ENCODE assay signal across 35 cellular contexts in genomic region chr7:143891457-143891856, GRCh38. TPM values are rescaled to one million over a fixed set of nuclear protein-coding genes. Genes with fewer than 3 reads are reported as not detected.
"Had no signal": no experiment of that assay in that cellular context is flagged by ENCODE, and none has a peak within 500 bp of the region (broad histone marks: within the 10 kb centered on the region; RNA-seq: fewer than 3 reads in every experiment).

No MANE protein-coding gene starts in this region.

- H3K4me3 ChIP-seq: cardiac muscle cell, esophagus squamous epithelium, ovary, right lobe of liver, thoracic aorta had no signal

- H3K27ac Mint-ChIP-seq: activated CD8-positive, alpha-beta T cell treated with anti-CD3 and anti-CD28 coated beads for 36 hours; activated naive CD4-positive, alpha-beta T cell treated with anti-CD3 and anti-CD28 coated beads, Interleukin-2, amount 50 U/mL, for 24 hours; activated naive CD8-positive, alpha-beta T cell treated with anti-CD3 and anti-CD28 coated beads, Interleukin-2, amount 50 U/mL, for 24 hours; activated T-helper 17 cell treated with anti-CD3 and anti-CD28 coated beads, Interleukin-2, amount 50 U/mL, for 72 hours; mesothelial cell of epicardium; naive B cell; progenitor cell of endocrine pancreas; stimulated activated naive CD8-positive, alpha-beta T cell treated with anti-CD3 and anti-CD28 coated beads, Interleukin-15, Interleukin-2, amounts not matched to agents 100 ng/mL and 50 ng/mL, for 24 hours had no signal

- H3K9me3 ChIP-seq: esophagus squamous epithelium, ovary, right lobe of liver had no signal

- H3K36me3 ChIP-seq: cardiac muscle cell, ovary, thoracic aorta had no signal

- H3K27ac ChIP-seq: cardiac muscle cell, epithelial cell of prostate, esophagus squamous epithelium, ovary, right lobe of liver, thoracic aorta had no signal

- H3K27me3 ChIP-seq: cardiac muscle cell, esophagus squamous epithelium, ovary, right lobe of liver had no signal

- H3K4me3 Mint-ChIP-seq: activated CD8-positive, alpha-beta T cell treated with anti-CD3 and anti-CD28 coated beads for 36 hours; activated naive CD4-positive, alpha-beta T cell treated with anti-CD3 and anti-CD28 coated beads, Interleukin-2, amount 50 U/mL, for 24 hours; activated naive CD8-positive, alpha-beta T cell treated with anti-CD3 and anti-CD28 coated beads, Interleukin-2, amount 50 U/mL, for 24 hours; activated T-cell treated with anti-CD3 and anti-CD28 coated beads, Interleukin-2, amount 50 U/mL, for 4 hours; activated T-helper 17 cell treated with anti-CD3 and anti-CD28 coated beads, Interleukin-2, amount 50 U/mL, for 72 hours; mesothelial cell of epicardium; naive B cell; stimulated activated naive CD8-positive, alpha-beta T cell treated with anti-CD3 and anti-CD28 coated beads, Interleukin-15, Interleukin-2, amounts not matched to agents 100 ng/mL and 50 ng/mL, for 24 hours had no signal

- ATAC-seq: activated CD8-positive, alpha-beta T cell treated with anti-CD3 and anti-CD28 coated beads for 36 hours; activated naive CD8-positive, alpha-beta T cell treated with anti-CD3 and anti-CD28 coated beads, Interleukin-2, amount 50 U/mL, for 24 hours; activated T-cell treated with anti-CD3 and anti-CD28 coated beads, Interleukin-2, amount 50 U/mL, for 4 hours; activated T-helper 17 cell treated with anti-CD3 and anti-CD28 coated beads, Interleukin-2, amount 50 U/mL, for 72 hours; right lobe of liver had no signal

- FAIRE-seq: urothelium cell line had no signal

- H3K4me1 ChIP-seq: esophagus squamous epithelium had no signal

- H3K27me3 Mint-ChIP-seq: progenitor cell of endocrine pancreas had no signal

- H3K4me1 Mint-ChIP-seq: activated T-helper 17 cell treated with anti-CD3 and anti-CD28 coated beads, Interleukin-2, amount 50 U/mL, for 72 hours had no signal

- DNase-seq: activated CD4-positive, alpha-beta T cell treated with anti-CD3 and anti-CD28 coated beads for 1 hour; activated CD4-positive, alpha-beta T cell treated with anti-CD3 and anti-CD28 coated beads, Interleukin-2, amount 50 U/mL, for 1 hour; activated CD8-positive, alpha-beta T cell treated with anti-CD3 and anti-CD28 coated beads for 36 hours; activated gamma-delta T cell treated with Interleukin-2 at 50 U/mL for 16 hours; activated naive CD8-positive, alpha-beta T cell treated with anti-CD3 and anti-CD28 coated beads, Interleukin-2, amount 50 U/mL, for 24 hours; activated T-cell treated with anti-CD3 and anti-CD28 coated beads, Interleukin-2, amount 50 U/mL, for 4 hours; cerebellar nuclear complex; cortex of kidney; esophagus squamous epithelium; glutamatergic neuron; kidney; left colon; mammary epithelial cell; naive B cell; ovary; right lobe of liver; stimulated activated CD4-positive, alpha-beta T cell treated with anti-CD3 and anti-CD28 coated beads, Interleukin-12 subunit alpha, Interleukin-12 subunit beta, amount 100 ng/mL, for 4 hours; stimulated activated CD4-positive, alpha-beta T cell treated with anti-CD3 and anti-CD28 coated beads, Interleukin-4, amount 100 ng/mL, for 1 hour; T-helper 2 cell; trophoblast cell had no signal

RNA-seq across cellular contexts. Expression of gene OR2F2, which starts 43.6 kb away (rescaled TPM):
- total RNA-seq: activated CD8-positive, alpha-beta T cell treated with anti-CD3 and anti-CD28 coated beads for 36 hours; activated T-cell treated with anti-CD3 and anti-CD28 coated beads, Interleukin-2, amount 50 U/mL, for 4 hours; activated T-helper 17 cell treated with anti-CD3 and anti-CD28 coated beads, Interleukin-2, amount 50 U/mL, for 72 hours; cardiac muscle cell; esophagus squamous epithelium; frontal cortex; kidney; left colon; liver; mesothelial cell of epicardium; ovary; progenitor cell of endocrine pancreas; renal cortical epithelial cell; right lobe of liver; skeletal muscle tissue; subcutaneous adipose tissue; thoracic aorta had no signal
- polyA plus RNA-seq: cardiac muscle cell, liver, mammary epithelial cell, neural cell, ovary had no signal
